In the genomic region with DNA sequence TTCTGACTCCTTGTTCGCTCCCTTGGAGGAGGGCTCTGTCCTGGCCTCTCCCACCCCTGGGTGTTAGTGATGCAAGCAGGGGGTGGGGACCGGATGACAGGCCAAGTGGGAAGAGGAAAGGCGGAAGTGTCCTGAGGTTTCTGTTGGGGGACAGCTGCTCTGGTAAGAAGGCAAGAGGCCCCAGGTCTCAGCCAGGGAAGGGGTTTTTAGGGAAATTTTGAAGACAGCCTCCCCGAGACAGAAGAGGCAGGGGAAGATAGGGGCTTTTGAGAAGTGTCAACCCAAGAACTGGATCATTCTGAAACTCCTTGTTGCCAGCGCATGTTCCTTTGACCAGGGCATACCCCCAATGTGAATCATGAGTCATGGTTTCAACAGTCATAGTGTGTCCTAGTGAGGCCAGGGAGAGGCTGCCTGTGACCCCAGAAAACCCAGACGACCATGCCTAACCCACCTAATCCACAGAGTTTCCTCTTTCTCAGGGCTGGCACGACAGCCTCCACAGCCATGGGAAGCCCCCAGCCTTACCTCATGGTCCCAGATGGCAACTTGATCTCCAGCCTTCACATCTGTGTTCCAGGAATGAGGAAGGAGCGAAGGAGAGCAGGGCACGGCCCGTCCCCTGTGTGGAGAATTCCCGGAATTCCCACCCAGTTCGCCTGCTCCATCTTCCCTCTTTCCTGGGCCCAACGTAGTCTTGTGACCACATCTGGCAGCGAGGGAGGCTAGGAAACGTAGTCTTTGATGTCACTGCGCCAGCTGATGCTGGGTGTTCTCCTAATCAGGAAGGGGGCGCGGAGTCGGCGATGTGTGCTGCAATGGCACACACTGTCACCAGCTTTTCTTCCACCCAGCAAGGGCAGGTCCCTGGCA, we compare ENCODE assay signal across 9 cellular contexts. TPM values are rescaled to one million over a fixed set of nuclear protein-coding genes. Genes with fewer than 3 reads are reported as not detected.
DNase-seq lines count a peak whose midpoint lies in the region; ATAC-seq and TF ChIP-seq lines count a peak whose summit lies in the region.
"Had no signal": no experiment of that assay in that cellular context is flagged by ENCODE, and none has a peak within 500 bp of the region (broad histone marks: within the 10 kb centered on the region; RNA-seq: fewer than 3 reads in every experiment).

No MANE protein-coding gene starts in this region.

- peak overlapping the region; percentile 15 for H3K4me2 ChIP-seq in GM23248 (ENCODE audit: unreplicated experiment)
- H3K4me2 ChIP-seq in OCI-LY3 (ENCODE audit: low read length) = peak overlapping the region; percentile 92
- H3K4me2 ChIP-seq in PC-3 (ENCODE audit: low read length) = no peak overlapping the region

- no TSS peak for BruUV-seq in PC-3 (replicated peaks; lab: Mats Ljungman, UMichigan)

- H3K9me3 Mint-ChIP-seq in immature natural killer cell = no peaks in the 10 kb centered on the region

- peak overlapping the region in 1 of 5 donors; percentile 34 for H3K4me3 Mint-ChIP-seq in immature natural killer cell

- H3K27me3 Mint-ChIP-seq in immature natural killer cell (ENCODE audit: low read depth in 3 of 3) = peaks cover 3 to 4% (median 4%) of the 10 kb centered on the region in 3 donors

- H3K9me2 ChIP-seq in GM23248 (ENCODE audit: insufficient read depth) = no peaks in the 10 kb centered on the region
- no peaks in the 10 kb centered on the region for H3K9me2 ChIP-seq in PC-3 (replicated peaks; ENCODE audit: low read length)

- ATAC-seq in PC-3 (no peak), HG02885 (IDR thresholded peaks at IDR 0.05; ENCODE audit: poor library complexity, unreplicated experiment) (no peak)

- intact Hi-C loops in PC-3 (cut with micrococcal nuclease) = no loop called here

- CTCF ChIA-PET in PC-3 (lab: Charles Lee) = no interaction called here

- H3K9me3 ChIP-seq in GM23248 (ENCODE audit: low read depth) = no peaks in the 10 kb centered on the region
- no peaks in the 10 kb centered on the region for H3K9me3 ChIP-seq in OCI-LY3 (ENCODE audit: insufficient read depth, low read length)
- no peaks in the 10 kb centered on the region for H3K9me3 ChIP-seq in PC-3 (ENCODE audit: low read length)
- H3K9me3 ChIP-seq: SJSA1 had no signal

- peaks cover 13 to 27% of the 10 kb centered on the region in 2 donors for H3K4me1 Mint-ChIP-seq in immature natural killer cell

- H3K4me3 ChIP-seq in GM23248 (no peak overlapping the region), OCI-LY3 (ENCODE audit: low read length) (peak overlapping the region; percentile 68), PC-3 (ENCODE audit: low read length) (no peak overlapping the region)
- H3K4me3 ChIP-seq: SJSA1 had no signal

- DNase-seq in GM13976 (ENCODE audit: low spot score) (peak; percentile 86), GM23248 (peak; percentile 45), immature natural killer cell (no peak), PC-3 (no peak), SK-N-DZ (ENCODE audit: low spot score) (no peak), NCI-H446 treated with DMSO at 0.1 percent for 48 hours (lab: John Stamatoyannopoulos, UW) (no peak)

- H3K27ac ChIP-seq in GM23248 = no peak overlapping the region
- peak overlapping the region; percentile 97 for H3K27ac ChIP-seq in OCI-LY3 (ENCODE audit: low read length)
- H3K27ac ChIP-seq in PC-3 (ENCODE audit: low read length) = no peak overlapping the region
- H3K27ac ChIP-seq: SJSA1 had no signal

- H3K4me1 ChIP-seq in GM23248 (ENCODE audit: insufficient read depth) = peaks cover 11% of the 10 kb centered on the region
- H3K4me1 ChIP-seq in OCI-LY3 (ENCODE audit: low read length) = peaks cover 90% of the 10 kb centered on the region
- H3K4me1 ChIP-seq in PC-3 (ENCODE audit: insufficient read depth, low read length) = peaks cover 17% of the 10 kb centered on the region

- peak overlapping the region; percentile 28 to 86 (median 48) for H3K27ac Mint-ChIP-seq in immature natural killer cell

- in situ Hi-C loops in GM13976 (cut with MboI; ENCODE audit: low sequenced_read_pairs, unreplicated experiment) = no loop called here
- in situ Hi-C loops in GM23248 (cut with MboI) = no loop called here

- POLR2A ChIA-PET in PC-3 (lab: Charles Lee; ENCODE audit: unreplicated experiment) = no interaction called here

- no peak for TF ChIP-seq CTCF in GM13976 (IDR thresholded peaks at IDR 0.05; ENCODE audit: borderline replicate concordance, control extremely low read depth, extremely low read depth, insufficient read depth, missing control alignments)
- no peak for TF ChIP-seq CTCF in OCI-LY3 (IDR thresholded peaks at IDR 0.05; ENCODE audit: low read depth, low read length)
- no peak for TF ChIP-seq CTCF in PC-3 (conservative IDR thresholded peaks at IDR 0.05; ENCODE audit: low read depth, low read length)

- WGBS in GM23248 (ENCODE audit: low coverage in 1 of 2, low lambda C conversion rate in 2 of 2, missing lambda C conversion rate in 2 of 2), 2 experiments = 31 to 33% methylated on average over 19 to 20 of the region's 20 CpGs

- H4K20me1 ChIP-seq in GM23248 (ENCODE audit: insufficient read depth) = no peaks in the 10 kb centered on the region
- no peaks in the 10 kb centered on the region for H4K20me1 ChIP-seq in OCI-LY3 (ENCODE audit: insufficient read depth, low read length)
- H4K20me1 ChIP-seq in PC-3 (ENCODE audit: low read length) = no peaks in the 10 kb centered on the region

- H3K36me3 Mint-ChIP-seq in immature natural killer cell = no peaks in the 10 kb centered on the region

- H3K36me3 ChIP-seq in GM23248 (ENCODE audit: low read depth) = no peaks in the 10 kb centered on the region
- H3K36me3 ChIP-seq in OCI-LY3 (replicated peaks; ENCODE audit: low read depth, low read length) = peaks cover 18% of the 10 kb centered on the region
- no peaks in the 10 kb centered on the region for H3K36me3 ChIP-seq in PC-3 (ENCODE audit: low read depth, low read length)
- H3K36me3 ChIP-seq: SJSA1 had no signal

- no peak overlapping the region for H3K9ac ChIP-seq in GM23248
- H3K9ac ChIP-seq in OCI-LY3 (ENCODE audit: low read length) = peak overlapping the region; percentile 89
- no peak overlapping the region for H3K9ac ChIP-seq in PC-3 (ENCODE audit: low read length)

- H2AFZ ChIP-seq in GM23248 = peak overlapping the region; percentile 65
- H2AFZ ChIP-seq in OCI-LY3 (ENCODE audit: low read depth, low read length) = no peak overlapping the region
- H2AFZ ChIP-seq in PC-3 (ENCODE audit: low read length) = no peak overlapping the region

- H3K27me3 ChIP-seq in GM23248 (replicated peaks; ENCODE audit: insufficient read depth) = no peaks in the 10 kb centered on the region; the same call in 1 of the 2 replicates
- H3K27me3 ChIP-seq in OCI-LY3 (ENCODE audit: low read depth, low read length) = no peaks in the 10 kb centered on the region
- H3K27me3 ChIP-seq in PC-3 (ENCODE audit: low read length) = no peaks in the 10 kb centered on the region

- H3F3A ChIP-seq in GM23248 (ENCODE audit: insufficient read depth) (no peaks in the 10 kb centered on the region), PC-3 (ENCODE audit: low read length, unreplicated experiment) (no peaks in the 10 kb centered on the region)

- no peaks in the 10 kb centered on the region for H3K79me2 ChIP-seq in GM23248 (ENCODE audit: insufficient read depth)
- H3K79me2 ChIP-seq in OCI-LY3 (ENCODE audit: low read length) = peaks cover 69% of the 10 kb centered on the region
- H3K79me2 ChIP-seq in PC-3 (ENCODE audit: low read length) = no peaks in the 10 kb centered on the region

RNA-seq across cellular contexts. Expression of a gene that starts 4.9 kb away (rescaled TPM):
- not detected in 2 replicates for total RNA-seq in GM23248 (2014; rRNA removed; shearing (Covaris generic))
- polyA plus RNA-seq in GM23248 (2016; fragmentation: Nextera tagmentation; extraction: Ambion mirVana) = not detected in 2 replicates
- polyA plus RNA-seq in immature natural killer cell = 10 to 100 TPM in 1 of 3 donors, 1 to 10 TPM in 2; 5.8 to 25.6 (median 8.4) TPM
- 0.04 and 0.12 TPM in 2 replicates for total RNA-seq in PC-3 (2014; rRNA removed)
- not detected in 2 replicates for polyA plus RNA-seq in SK-N-DZ (2014; cell fraction: cytosol; rRNA removed)
- polyA plus RNA-seq in SK-N-DZ (2014; cell fraction: nucleus; rRNA removed) = not detected in 2 replicates
- total RNA-seq: SJSA1 had no signal

RNA-seq across cellular contexts. Expression of a gene that starts 49.2 kb away (rescaled TPM):
- total RNA-seq in GM23248 (2014; rRNA removed; shearing (Covaris generic)) = 25.5 and 27.5 TPM in 2 replicates
- 24.0 and 26.8 TPM in 2 replicates for polyA plus RNA-seq in GM23248 (2016; fragmentation: Nextera tagmentation; extraction: Ambion mirVana)
- 10 to 100 TPM; 14.5 to 18.3 (median 14.6) TPM for polyA plus RNA-seq in immature natural killer cell
- 113 and 133 TPM in 2 replicates for total RNA-seq in PC-3 (2014; rRNA removed)
- 41.8 and 41.9 TPM in 2 replicates for polyA plus RNA-seq in SK-N-DZ (2014; cell fraction: cytosol; rRNA removed)
- polyA plus RNA-seq in SK-N-DZ (2014; cell fraction: nucleus; rRNA removed) = 26.1 and 27.9 TPM in 2 replicates

Comparison
In these comparisons a context has a peak if more than half of its experiments do, and no peak if none do; other contexts are left out.
1. DNase-seq: peak in GM13976 (single experiment) and GM23248 (single experiment); none in immature natural killer cell (0 of 3), PC-3 (single experiment), SK-N-DZ (single experiment) and NCI-H446 treated with DMSO at 0.1 percent for 48 hours (single experiment).